In genomic region chr5:172582940-172583339, GRCh38 we compare ENCODE assay signal across 16 cellular contexts.
"Had no signal": no experiment of that assay in that cellular context is flagged by ENCODE, and none has a peak within 500 bp of the region (broad histone marks: within the 10 kb centered on the region; RNA-seq: fewer than 3 reads in every experiment).

No MANE protein-coding gene starts in this region.

- ATAC-seq: activated CD8-positive, alpha-beta T cell treated with anti-CD3 and anti-CD28 coated beads, Interleukin-2, amount 10 ng/mL, durations not matched to agents 7 days and 5 days; activated naive CD4-positive, alpha-beta T cell treated with anti-CD3 and anti-CD28 coated beads, Interleukin-2, amount 50 U/mL, for 72 hours had no signal

- H3K9me3 ChIP-seq: testis had no signal

- H3K4me3 ChIP-seq: testis had no signal

- H3K27me3 ChIP-seq: testis had no signal

- DNase-seq: activated B cell treated with CpG ODN at 0.5 μM for 24 hours; activated CD4-positive, alpha-beta T cell treated with anti-CD3 and anti-CD28 coated beads for 48 hours; activated CD8-positive, alpha-beta memory T cell treated with anti-CD3 and anti-CD28 coated beads, Interleukin-2, amount 50 U/mL, for 4 hours; activated CD8-positive, alpha-beta T cell treated with anti-CD3 and anti-CD28 coated beads, Interleukin-2, amount 10 ng/mL, durations not matched to agents 7 days and 5 days; activated effector memory CD4-positive, alpha-beta T cell treated with anti-CD3 and anti-CD28 coated beads, Interleukin-2, amount 50 U/mL, for 16 hours; activated T-cell treated with anti-CD3 and anti-CD28 coated beads, Interleukin-2, amount 50 U/mL, for 48 hours; amniotic stem cell; cortex of kidney; effector CD8-positive, alpha-beta T cell; foreskin melanocyte; stimulated activated CD4-positive, alpha-beta T cell treated with anti-CD3 and anti-CD28 coated beads, Interleukin-15, amount 100 ng/mL, for 24 hours; stimulated activated CD4-positive, alpha-beta T cell treated with anti-CD3 and anti-CD28 coated beads, Interleukin-4, amount 100 ng/mL, for 4 hours; stimulated activated CD8-positive, alpha-beta memory T cell treated with anti-CD3 and anti-CD28 coated beads, Interleukin-4, amount 100 ng/mL, for 48 hours; stimulated activated naive CD4-positive, alpha-beta T cell treated with Interleukin-2 at 50 U/mL for 16 hours; testis had no signal
